Comparison of ENCODE assay signal across 13 cellular contexts in genomic region chr1:110161822-110162221, GRCh38.
"Had no signal": no experiment of that assay in that cellular context is flagged by ENCODE, and none has a peak within 500 bp of the region (broad histone marks: within the 10 kb centered on the region; RNA-seq: fewer than 3 reads in every experiment).

No MANE protein-coding gene starts in this region.

- FAIRE-seq: small intestine, urothelium cell line had no signal

- H3K27ac ChIP-seq: parathyroid adenoma, stomach, thyroid gland, WERI-Rb-1 had no signal

- ATAC-seq: activated CD8-positive, alpha-beta T cell treated with anti-CD3 and anti-CD28 coated beads, Interleukin-2, amount 10 ng/mL, durations not matched to agents 7 days and 5 days; activated naive CD8-positive, alpha-beta T cell treated with anti-CD3 and anti-CD28 coated beads, Interleukin-2, amount 50 U/mL, for 24 hours; right cardiac atrium had no signal

- DNase-seq: activated CD4-positive, alpha-beta T cell treated with anti-CD3 and anti-CD28 coated beads for 4 hours; activated CD8-positive, alpha-beta T cell treated with anti-CD3 and anti-CD28 coated beads, Interleukin-2, amount 10 ng/mL, durations not matched to agents 7 days and 5 days; activated naive CD4-positive, alpha-beta T cell; activated naive CD8-positive, alpha-beta T cell treated with anti-CD3 and anti-CD28 coated beads, Interleukin-2, amount 50 U/mL, for 24 hours; kidney glomerular epithelial cell; mesendoderm; right cardiac atrium; small intestine; stomach; thyroid gland; WERI-Rb-1 had no signal
